Comparison of ENCODE assay signal across 7 cellular contexts in genomic region chr17:29158515-29159275, GRCh38. TPM values are rescaled to one million over a fixed set of nuclear protein-coding genes. Genes with fewer than 3 reads are reported as not detected.
DNase-seq lines count a peak whose midpoint lies in the region; ATAC-seq, FAIRE-seq and TF ChIP-seq lines count a peak whose summit lies in the region.

No MANE protein-coding gene starts in this region.

- H3K4me1 Mint-ChIP-seq in activated B cell treated with CpG ODN at 0.5 μM for 24 hours, result peaks cover 5% of the 10 kb centered on the region

- no peak for TF ChIP-seq CTCF in activated B cell treated with CpG ODN at 0.5 μM for 24 hours (IDR thresholded peaks at IDR 0.05)
- no peak for TF ChIP-seq CTCF in suprapubic skin (IDR thresholded peaks at IDR 0.05)

- H3K27ac Mint-ChIP-seq in activated B cell treated with CpG ODN at 0.5 μM for 24 hours, result peak overlapping the region; percentile 31

- CTCF ChIA-PET in activated B cell treated with CpG ODN at 0.5 μM for 24 hours (lab: Charles Lee), result no interaction called here

- no peaks in the 10 kb centered on the region for H3K27me3 ChIP-seq in suprapubic skin

- DNase-seq in H54 (ENCODE audit: insufficient read length, low spot score) (peak; percentile 88), activated B cell treated with CpG ODN at 0.5 μM for 24 hours (no peak), hepatic stellate cell (ENCODE audit: low spot score) (peak; percentile 57), suprapubic skin (ENCODE audit: low spot score in 2 of 2) (no peak), COLO668 (lab: John Stamatoyannopoulos, UW; ENCODE audit: unreplicated experiment) (no peak)

- WGBS in suprapubic skin, result 62% methylated on average over 10 of the region's 11 CpGs

- H3K9me3 Mint-ChIP-seq in activated B cell treated with CpG ODN at 0.5 μM for 24 hours, result no peaks in the 10 kb centered on the region

- no peak overlapping the region for H3K4me3 ChIP-seq in suprapubic skin

- H3K36me3 Mint-ChIP-seq in activated B cell treated with CpG ODN at 0.5 μM for 24 hours (ENCODE audit: low read depth), result no peaks in the 10 kb centered on the region

- POLR2A ChIA-PET in activated B cell treated with CpG ODN at 0.5 μM for 24 hours (lab: Charles Lee), result no interaction called here

- no peak for TF ChIP-seq EP300 in suprapubic skin (IDR thresholded peaks at IDR 0.05)

- H3K27me3 Mint-ChIP-seq in activated B cell treated with CpG ODN at 0.5 μM for 24 hours, result no peaks in the 10 kb centered on the region

- intact Hi-C loops in activated B cell treated with CpG ODN at 0.5 μM for 24 hours (cut with micrococcal nuclease), result no loop called here

- no peak overlapping the region for H3K4me3 Mint-ChIP-seq in activated B cell treated with CpG ODN at 0.5 μM for 24 hours

- no peak for TF ChIP-seq POLR2A in H54 (IDR thresholded peaks at IDR 0.05; ENCODE audit: low read depth, low read length)
- TF ChIP-seq POLR2A in suprapubic skin (IDR thresholded peaks at IDR 0.05), result no peak

- peak overlapping the region; percentile 4 for H3K27ac ChIP-seq in suprapubic skin

- no peaks in the 10 kb centered on the region for H3K9me3 ChIP-seq in suprapubic skin

- H3K36me3 ChIP-seq in suprapubic skin, result no peaks in the 10 kb centered on the region

- FAIRE-seq in H54 (lab: Jason Lieb, UNC), result no peak

- ATAC-seq in activated B cell treated with CpG ODN at 0.5 μM for 24 hours (ENCODE audit: low read depth) (no peak), HG03095 (IDR thresholded peaks at IDR 0.05; ENCODE audit: unreplicated experiment) (no peak), GM18861 (IDR thresholded peaks at IDR 0.05; ENCODE audit: unreplicated experiment) (no peak)

- H3K4me1 ChIP-seq in suprapubic skin, result peaks cover 70% of the 10 kb centered on the region

RNA-seq across cellular contexts. Expression of gene MYO18A, which starts 21.5 kb away (rescaled TPM):
- total RNA-seq in activated B cell treated with CpG ODN at 0.5 μM for 24 hours (67.8 and 79.8 TPM in 2 replicates), suprapubic skin (100 to 1,000 TPM in 2 of 4 donors, 10 to 100 TPM in 2; 87.6 to 253 (median 106) TPM)

Comparison
In these comparisons a context has a peak if more than half of its experiments do, and no peak if none do; other contexts are left out.
1. DNase-seq: peak in H54 (single experiment) and hepatic stellate cell (single experiment); none in activated B cell treated with CpG ODN at 0.5 μM for 24 hours (single experiment), suprapubic skin (0 of 2) and COLO668 (single experiment).